1 cellular context compared by ENCODE assay signal in the genomic region with DNA sequence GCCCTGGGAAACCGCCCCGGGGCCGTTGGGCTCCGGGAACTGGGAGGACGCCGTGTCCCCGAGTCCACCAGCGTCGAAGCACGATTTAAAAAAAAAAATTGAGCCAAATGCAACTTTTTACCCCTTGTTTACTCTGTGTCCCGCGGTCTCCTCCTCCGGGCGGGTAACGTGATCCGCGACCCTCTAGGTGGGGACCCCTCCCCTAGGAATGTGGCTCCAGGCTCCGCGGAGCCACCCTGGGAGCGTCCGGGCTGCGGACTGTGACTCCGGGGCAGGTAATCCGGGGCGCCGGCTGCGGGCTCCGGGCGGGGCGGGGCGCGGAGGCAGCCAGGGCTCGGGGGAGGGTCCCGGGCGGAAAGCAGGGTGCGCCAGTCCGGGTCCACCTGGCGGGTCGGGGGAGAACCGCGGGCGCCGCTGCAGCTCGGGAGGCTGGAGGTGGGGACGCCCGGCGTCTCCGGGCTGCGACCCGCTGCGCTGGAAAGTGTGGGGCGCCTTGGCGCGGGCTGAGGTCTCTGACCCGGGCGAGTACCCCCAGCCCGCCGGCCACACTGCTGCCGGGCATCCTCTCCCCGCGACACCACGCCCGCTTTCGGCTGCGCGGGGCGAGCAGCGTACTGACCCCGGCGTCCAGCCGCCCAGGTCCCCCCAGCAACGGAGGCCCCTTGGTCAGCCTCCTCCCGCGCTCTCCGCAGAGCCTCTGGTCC.
A peak's percentile ranks its signal among the peaks of the same experiment; 100 is the strongest.
TF ChIP-seq lines count a peak whose summit lies in the region.

No MANE protein-coding gene starts in this region.

TF ChIP-seq in HEK293, 187 proteins besides CTCF, POLR2A, EP300 and RAD21 (continued from another document):
- TF ChIP-seq, protein P1, sequence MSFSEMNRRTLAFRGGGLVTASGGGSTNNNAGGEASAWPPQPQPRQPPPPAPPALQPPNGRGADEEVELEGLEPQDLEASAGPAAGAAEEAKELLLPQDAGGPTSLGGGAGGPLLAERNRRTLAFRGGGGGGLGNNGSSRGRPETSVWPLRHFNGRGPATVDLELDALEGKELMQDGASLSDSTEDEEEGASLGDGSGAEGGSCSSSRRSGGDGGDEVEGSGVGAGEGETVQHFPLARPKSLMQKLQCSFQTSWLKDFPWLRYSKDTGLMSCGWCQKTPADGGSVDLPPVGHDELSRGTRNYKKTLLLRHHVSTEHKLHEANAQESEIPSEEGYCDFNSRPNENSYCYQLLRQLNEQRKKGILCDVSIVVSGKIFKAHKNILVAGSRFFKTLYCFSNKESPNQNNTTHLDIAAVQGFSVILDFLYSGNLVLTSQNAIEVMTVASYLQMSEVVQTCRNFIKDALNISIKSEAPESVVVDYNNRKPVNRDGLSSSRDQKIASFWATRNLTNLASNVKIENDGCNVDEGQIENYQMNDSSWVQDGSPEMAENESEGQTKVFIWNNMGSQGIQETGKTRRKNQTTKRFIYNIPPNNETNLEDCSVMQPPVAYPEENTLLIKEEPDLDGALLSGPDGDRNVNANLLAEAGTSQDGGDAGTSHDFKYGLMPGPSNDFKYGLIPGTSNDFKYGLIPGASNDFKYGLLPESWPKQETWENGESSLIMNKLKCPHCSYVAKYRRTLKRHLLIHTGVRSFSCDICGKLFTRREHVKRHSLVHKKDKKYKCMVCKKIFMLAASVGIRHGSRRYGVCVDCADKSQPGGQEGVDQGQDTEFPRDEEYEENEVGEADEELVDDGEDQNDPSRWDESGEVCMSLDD (tag by site-specific recombination; IDR thresholded peaks at IDR 0.05), result no peak
- TF ChIP-seq SP7 (tag by site-specific recombination; IDR thresholded peaks at IDR 0.05), result 0 out of 2 replicates have a peak, but pooled peaks have one; percentile 16
- no peak for TF ChIP-seq ZNF114 (tag by site-specific recombination; IDR thresholded peaks at IDR 0.05)
- TF ChIP-seq SCRT2 (tag by site-specific recombination; IDR thresholded peaks at IDR 0.05), result no peak
- no peak for TF ChIP-seq ZNF248 (tag by site-specific recombination; IDR thresholded peaks at IDR 0.05)
- no peak for TF ChIP-seq ZFHX2 (tag by site-specific recombination; conservative IDR thresholded peaks at IDR 0.05)
- TF ChIP-seq, protein P2, sequence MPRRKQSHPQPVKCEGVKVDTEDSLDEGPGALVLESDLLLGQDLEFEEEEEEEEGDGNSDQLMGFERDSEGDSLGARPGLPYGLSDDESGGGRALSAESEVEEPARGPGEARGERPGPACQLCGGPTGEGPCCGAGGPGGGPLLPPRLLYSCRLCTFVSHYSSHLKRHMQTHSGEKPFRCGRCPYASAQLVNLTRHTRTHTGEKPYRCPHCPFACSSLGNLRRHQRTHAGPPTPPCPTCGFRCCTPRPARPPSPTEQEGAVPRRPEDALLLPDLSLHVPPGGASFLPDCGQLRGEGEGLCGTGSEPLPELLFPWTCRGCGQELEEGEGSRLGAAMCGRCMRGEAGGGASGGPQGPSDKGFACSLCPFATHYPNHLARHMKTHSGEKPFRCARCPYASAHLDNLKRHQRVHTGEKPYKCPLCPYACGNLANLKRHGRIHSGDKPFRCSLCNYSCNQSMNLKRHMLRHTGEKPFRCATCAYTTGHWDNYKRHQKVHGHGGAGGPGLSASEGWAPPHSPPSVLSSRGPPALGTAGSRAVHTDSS (tag by site-specific recombination; IDR thresholded peaks at IDR 0.05), result no peak
